18 cellular contexts compared by ENCODE assay signal in genomic region chr12:25283006-25283405, GRCh38. TPM values are rescaled to one million over a fixed set of nuclear protein-coding genes. Genes with fewer than 3 reads are reported as not detected.
DNase-seq lines count a peak whose midpoint lies in the region; ATAC-seq and TF ChIP-seq lines count a peak whose summit lies in the region.
"Had no signal": no experiment of that assay in that cellular context is flagged by ENCODE, and none has a peak within 500 bp of the region (broad histone marks: within the 10 kb centered on the region; RNA-seq: fewer than 3 reads in every experiment).

No MANE protein-coding gene starts in this region.

- no peak overlapping the region for H3K18ac ChIP-seq in mesenchymal stem cell (ENCODE audit: low read depth in 1 of 2, low read length in 2 of 2)

- peak overlapping the region; percentile 8; the same call in 1 of the 2 replicates for H3K4me2 ChIP-seq in OCI-LY3 (ENCODE audit: low read length)
- H3K4me2 ChIP-seq in mesenchymal stem cell (ENCODE audit: low read length, poor library complexity, severe bottlenecking): no peak overlapping the region

- H3K4ac ChIP-seq in mesenchymal stem cell (ENCODE audit: low read depth in 1 of 2, low read length in 2 of 2): no peak overlapping the region

- H2AK5ac ChIP-seq in mesenchymal stem cell (ENCODE audit: low read length, severe bottlenecking): no peak overlapping the region

- WGBS in mesenchymal stem cell: 94% methylated on average over 1 of the region's 3 CpGs

- H4K20me1 ChIP-seq in OCI-LY3 (ENCODE audit: insufficient read depth, low read length): no peaks in the 10 kb centered on the region

- no peak overlapping the region for H4K91ac ChIP-seq in mesenchymal stem cell (ENCODE audit: low read length)

- H3K36me3 ChIP-seq in ACC112 (ENCODE audit: insufficient read depth, low read length) (no peaks in the 10 kb centered on the region), OCI-LY3 (replicated peaks; ENCODE audit: low read depth, low read length) (no peaks in the 10 kb centered on the region), mesenchymal stem cell (ENCODE audit: control insufficient read depth in 1 of 2, insufficient read depth in 2 of 2, low read depth in 1 of 2, low read length in 2 of 2) (no peaks in the 10 kb centered on the region)
- H3K36me3 ChIP-seq: Peyer's patch had no signal

- CTCF ChIA-PET in CD4-positive, alpha-beta T cell (lab: Charles Lee): no interaction called here

- no peak overlapping the region for H3K23ac ChIP-seq in mesenchymal stem cell (ENCODE audit: low read length in 2 of 2)

- H2BK12ac ChIP-seq in mesenchymal stem cell (ENCODE audit: low read length in 2 of 2): no peak overlapping the region

- TF ChIP-seq CTCF in CD4-positive, alpha-beta T cell (IDR thresholded peaks at IDR 0.05): no peak
- no peak for TF ChIP-seq CTCF in OCI-LY3 (IDR thresholded peaks at IDR 0.05; ENCODE audit: low read depth, low read length)

- H2BK5ac ChIP-seq in mesenchymal stem cell (ENCODE audit: low read depth, low read length, poor library complexity, severe bottlenecking): no peak overlapping the region

- peak overlapping the region; percentile 22 for H2AFZ ChIP-seq in ACC112 (ENCODE audit: low read length, unreplicated experiment)
- H2AFZ ChIP-seq in OCI-LY3 (ENCODE audit: low read depth, low read length): no peak overlapping the region
- H2AFZ ChIP-seq in mesenchymal stem cell (ENCODE audit: low read depth, low read length): no peak overlapping the region

- no peaks in the 10 kb centered on the region for H3K79me2 ChIP-seq in ACC112 (ENCODE audit: control insufficient read depth, insufficient read depth, low read length, unreplicated experiment)
- H3K79me2 ChIP-seq in OCI-LY3 (ENCODE audit: low read length): no peaks in the 10 kb centered on the region

- peaks cover 47% of the 10 kb centered on the region for H3K4me1 Mint-ChIP-seq in CD4-positive, alpha-beta T cell (ENCODE audit: low read depth)
- peaks cover 32% of the 10 kb centered on the region for H3K4me1 Mint-ChIP-seq in T-helper 2 cell treated with Interferon-gamma antibody and Interleukin-4, amounts not matched to agents 5 μg/mL and 100 μg/mL, for 36 hours (ENCODE audit: low read depth)

- H3K27me3 ChIP-seq in ACC112 (ENCODE audit: insufficient read depth, low read length) (no peaks in the 10 kb centered on the region), OCI-LY3 (ENCODE audit: low read depth, low read length) (no peaks in the 10 kb centered on the region), mesenchymal stem cell (ENCODE audit: control insufficient read depth in 1 of 2, insufficient read depth in 1 of 2, low read length in 2 of 2) (no peaks in the 10 kb centered on the region)
- no peaks in the 10 kb centered on the region for H3K27me3 ChIP-seq in CD4-positive, alpha-beta T cell (ENCODE audit: control insufficient read depth, insufficient read depth, low read length)
- H3K27me3 ChIP-seq: Peyer's patch had no signal

- H3K9me3 Mint-ChIP-seq in CD4-positive, alpha-beta T cell: no peaks in the 10 kb centered on the region
- peaks cover 8% of the 10 kb centered on the region for H3K9me3 Mint-ChIP-seq in T-helper 2 cell treated with Interferon-gamma antibody and Interleukin-4, amounts not matched to agents 5 μg/mL and 100 μg/mL, for 36 hours

- peak overlapping the region; percentile 69 for H3K27ac Mint-ChIP-seq in CD4-positive, alpha-beta T cell
- no peak overlapping the region for H3K27ac Mint-ChIP-seq in T-helper 2 cell treated with Interferon-gamma antibody and Interleukin-4, amounts not matched to agents 5 μg/mL and 100 μg/mL, for 36 hours

- H3K14ac ChIP-seq in mesenchymal stem cell (ENCODE audit: low read length in 2 of 2): no peak overlapping the region

- no peak overlapping the region for H2BK15ac ChIP-seq in mesenchymal stem cell (ENCODE audit: low read depth, poor library complexity, severe bottlenecking)

- no peak overlapping the region for H4K8ac ChIP-seq in mesenchymal stem cell (ENCODE audit: low read length)

- no peaks in the 10 kb centered on the region for H3K36me3 Mint-ChIP-seq in CD4-positive, alpha-beta T cell (ENCODE audit: low read depth)
- H3K36me3 Mint-ChIP-seq in T-helper 2 cell treated with Interferon-gamma antibody and Interleukin-4, amounts not matched to agents 5 μg/mL and 100 μg/mL, for 36 hours (ENCODE audit: low read depth): no peaks in the 10 kb centered on the region

- intact Hi-C loops in CD4-positive, alpha-beta T cell (cut with DNase I, micrococcal nuclease): loop anchor here in 1 of 2 experiments (5.0 kb wide), 1 partner anchor 41 kb away; no protein-coding TSS in a partner anchor

- H3K27ac ChIP-seq in ACC112 (ENCODE audit: low read depth, low read length): no peak overlapping the region
- no peak overlapping the region for H3K27ac ChIP-seq in CD4-positive, alpha-beta T cell (ENCODE audit: low read depth, low read length)
- H3K27ac ChIP-seq in OCI-LY3 (ENCODE audit: low read length): no peak overlapping the region
- H3K27ac ChIP-seq in mesenchymal stem cell (ENCODE audit: low read length, poor library complexity, severe bottlenecking): no peak overlapping the region

- H3K79me1 ChIP-seq in mesenchymal stem cell (replicated peaks; ENCODE audit: low read length, poor library complexity, severe bottlenecking): no peaks in the 10 kb centered on the region

- no peaks in the 10 kb centered on the region for H3K4me1 ChIP-seq in ACC112 (ENCODE audit: control insufficient read depth, insufficient read depth, low read length, unreplicated experiment)
- H3K4me1 ChIP-seq in OCI-LY3 (ENCODE audit: low read length): peaks cover 16% of the 10 kb centered on the region
- no peaks in the 10 kb centered on the region for H3K4me1 ChIP-seq in mesenchymal stem cell (ENCODE audit: control insufficient read depth, insufficient read depth, low read depth, low read length)
- H3K4me1 ChIP-seq: Peyer's patch had no signal

- H3K9me3 ChIP-seq in CD4-positive, alpha-beta T cell (ENCODE audit: control insufficient read depth, low read length): no peaks in the 10 kb centered on the region
- H3K9me3 ChIP-seq in OCI-LY3 (ENCODE audit: insufficient read depth, low read length) (no peaks in the 10 kb centered on the region), mesenchymal stem cell (ENCODE audit: control insufficient read depth, low read length) (no peaks in the 10 kb centered on the region)
- H3K9me3 ChIP-seq: Peyer's patch had no signal

- no peak overlapping the region for H3K4me3 ChIP-seq in ACC112 (ENCODE audit: low read depth, low read length)
- no peak overlapping the region for H3K4me3 ChIP-seq in OCI-LY3 (ENCODE audit: low read length)
- H3K4me3 ChIP-seq in mesenchymal stem cell (ENCODE audit: insufficient read depth in 1 of 2, low read depth in 1 of 2, low read length in 2 of 2): no peak overlapping the region
- H3K4me3 ChIP-seq: GM12878, Peyer's patch had no signal

- no peak overlapping the region for H2BK120ac ChIP-seq in mesenchymal stem cell (ENCODE audit: low read depth, low read length)

- H3K27me3 Mint-ChIP-seq in CD4-positive, alpha-beta T cell: no peaks in the 10 kb centered on the region
- peaks cover 14% of the 10 kb centered on the region for H3K27me3 Mint-ChIP-seq in T-helper 2 cell treated with Interferon-gamma antibody and Interleukin-4, amounts not matched to agents 5 μg/mL and 100 μg/mL, for 36 hours (ENCODE audit: low read depth)

- H3K9ac ChIP-seq in OCI-LY3 (ENCODE audit: low read length) (no peak overlapping the region), mesenchymal stem cell (ENCODE audit: low read length) (no peak overlapping the region)

- peak overlapping the region; percentile 30 for H3K4me3 Mint-ChIP-seq in CD4-positive, alpha-beta T cell
- H3K4me3 Mint-ChIP-seq in T-helper 2 cell treated with Interferon-gamma antibody and Interleukin-4, amounts not matched to agents 5 μg/mL and 100 μg/mL, for 36 hours: no peak overlapping the region

- ATAC-seq in CD4-positive, alpha-beta T cell (ENCODE audit: poor library complexity): no peak
- ATAC-seq: GM12878, HCT116 had no signal

- POLR2A ChIA-PET in CD4-positive, alpha-beta T cell (lab: Charles Lee): interaction anchor here (0.8 kb wide), 1 partner anchor 32 kb away, joined by 3 read pairs; the partner anchor contains the start of gene KRAS

- no peak for DNase-seq in CD4-positive, alpha-beta T cell
- DNase-seq in mesenchymal stem cell: peak; percentile 17
- DNase-seq in 8988T: no peak
- DNase-seq in SKM-1 treated with dmso at 0.1 percent for 144 hours (lab: John Stamatoyannopoulos, UW; ENCODE audit: unreplicated experiment): no peak
- no peak for DNase-seq in DMS114 treated with DMSO at 0.1 percent for 48 hours (lab: John Stamatoyannopoulos, UW; ENCODE audit: unreplicated experiment)
- no peak for DNase-seq in T-helper 2 cell treated with Interferon-gamma antibody and Interleukin-4, amounts not matched to agents 5 μg/mL and 100 μg/mL, for 36 hours (ENCODE audit: low spot score)
- DNase-seq: COR-L47, NCI-H1048, NCI-H1694, NCI-H2107, NCI-H345, NCI-H748 treated with DMSO at 0.1 percent for 48 hours, Peyer's patch, Right ventricle myocardium superior had no signal

RNA-seq across cellular contexts. Expression of gene KRAS, which starts 32.3 kb away (rescaled TPM):
- total RNA-seq in CD4-positive, alpha-beta T cell: 10 to 100 TPM; 45.0 to 48.7 TPM
- 26.5 TPM for polyA plus RNA-seq in mesenchymal stem cell (2013, experiment 1 of 2)
- 26.4 TPM for polyA plus RNA-seq in mesenchymal stem cell (2013, experiment 2 of 2)
